1 cellular context compared by ENCODE assay signal in the genomic region with DNA sequence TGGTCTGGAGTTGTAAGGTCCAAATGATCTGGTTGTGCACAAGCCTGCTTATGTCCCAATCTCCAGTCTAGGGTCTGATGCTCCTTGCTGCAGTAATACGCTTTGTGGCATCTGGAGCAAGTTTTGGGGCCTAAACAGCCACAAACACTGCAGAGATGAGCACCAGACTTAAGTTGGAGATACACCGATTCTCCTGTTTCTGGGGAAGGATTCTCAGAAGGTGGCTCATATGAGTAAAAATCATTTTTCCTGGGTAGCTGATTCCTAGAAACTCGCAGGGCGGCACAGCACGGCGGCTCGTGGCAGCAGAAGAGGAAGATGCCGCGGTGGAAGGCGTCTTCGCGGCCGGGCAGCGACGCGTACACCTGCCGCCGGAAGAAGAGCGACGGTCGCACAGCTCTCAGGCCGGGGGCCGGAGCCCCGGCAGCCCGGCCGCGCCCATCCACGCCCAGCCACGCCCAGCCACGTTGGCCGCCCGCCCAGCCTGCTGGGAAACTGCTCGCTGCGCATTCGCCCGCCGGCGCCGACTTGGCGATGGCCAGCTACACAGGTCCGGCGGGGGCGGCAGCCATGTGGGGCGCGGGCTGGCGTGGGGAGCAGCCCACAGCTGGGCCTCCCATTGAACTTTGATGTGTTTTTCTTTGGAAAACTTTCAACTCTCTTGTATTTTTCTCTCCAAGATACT.
A peak's percentile ranks its signal among the peaks of the same experiment; 100 is the strongest.
TF ChIP-seq lines count a peak whose summit lies in the region.

No MANE protein-coding gene starts in this region.

TF ChIP-seq in K562, 482 proteins besides CTCF, POLR2A, EP300 and RAD21 (continued from another document and continues in another):
- TF ChIP-seq, protein P1, sequence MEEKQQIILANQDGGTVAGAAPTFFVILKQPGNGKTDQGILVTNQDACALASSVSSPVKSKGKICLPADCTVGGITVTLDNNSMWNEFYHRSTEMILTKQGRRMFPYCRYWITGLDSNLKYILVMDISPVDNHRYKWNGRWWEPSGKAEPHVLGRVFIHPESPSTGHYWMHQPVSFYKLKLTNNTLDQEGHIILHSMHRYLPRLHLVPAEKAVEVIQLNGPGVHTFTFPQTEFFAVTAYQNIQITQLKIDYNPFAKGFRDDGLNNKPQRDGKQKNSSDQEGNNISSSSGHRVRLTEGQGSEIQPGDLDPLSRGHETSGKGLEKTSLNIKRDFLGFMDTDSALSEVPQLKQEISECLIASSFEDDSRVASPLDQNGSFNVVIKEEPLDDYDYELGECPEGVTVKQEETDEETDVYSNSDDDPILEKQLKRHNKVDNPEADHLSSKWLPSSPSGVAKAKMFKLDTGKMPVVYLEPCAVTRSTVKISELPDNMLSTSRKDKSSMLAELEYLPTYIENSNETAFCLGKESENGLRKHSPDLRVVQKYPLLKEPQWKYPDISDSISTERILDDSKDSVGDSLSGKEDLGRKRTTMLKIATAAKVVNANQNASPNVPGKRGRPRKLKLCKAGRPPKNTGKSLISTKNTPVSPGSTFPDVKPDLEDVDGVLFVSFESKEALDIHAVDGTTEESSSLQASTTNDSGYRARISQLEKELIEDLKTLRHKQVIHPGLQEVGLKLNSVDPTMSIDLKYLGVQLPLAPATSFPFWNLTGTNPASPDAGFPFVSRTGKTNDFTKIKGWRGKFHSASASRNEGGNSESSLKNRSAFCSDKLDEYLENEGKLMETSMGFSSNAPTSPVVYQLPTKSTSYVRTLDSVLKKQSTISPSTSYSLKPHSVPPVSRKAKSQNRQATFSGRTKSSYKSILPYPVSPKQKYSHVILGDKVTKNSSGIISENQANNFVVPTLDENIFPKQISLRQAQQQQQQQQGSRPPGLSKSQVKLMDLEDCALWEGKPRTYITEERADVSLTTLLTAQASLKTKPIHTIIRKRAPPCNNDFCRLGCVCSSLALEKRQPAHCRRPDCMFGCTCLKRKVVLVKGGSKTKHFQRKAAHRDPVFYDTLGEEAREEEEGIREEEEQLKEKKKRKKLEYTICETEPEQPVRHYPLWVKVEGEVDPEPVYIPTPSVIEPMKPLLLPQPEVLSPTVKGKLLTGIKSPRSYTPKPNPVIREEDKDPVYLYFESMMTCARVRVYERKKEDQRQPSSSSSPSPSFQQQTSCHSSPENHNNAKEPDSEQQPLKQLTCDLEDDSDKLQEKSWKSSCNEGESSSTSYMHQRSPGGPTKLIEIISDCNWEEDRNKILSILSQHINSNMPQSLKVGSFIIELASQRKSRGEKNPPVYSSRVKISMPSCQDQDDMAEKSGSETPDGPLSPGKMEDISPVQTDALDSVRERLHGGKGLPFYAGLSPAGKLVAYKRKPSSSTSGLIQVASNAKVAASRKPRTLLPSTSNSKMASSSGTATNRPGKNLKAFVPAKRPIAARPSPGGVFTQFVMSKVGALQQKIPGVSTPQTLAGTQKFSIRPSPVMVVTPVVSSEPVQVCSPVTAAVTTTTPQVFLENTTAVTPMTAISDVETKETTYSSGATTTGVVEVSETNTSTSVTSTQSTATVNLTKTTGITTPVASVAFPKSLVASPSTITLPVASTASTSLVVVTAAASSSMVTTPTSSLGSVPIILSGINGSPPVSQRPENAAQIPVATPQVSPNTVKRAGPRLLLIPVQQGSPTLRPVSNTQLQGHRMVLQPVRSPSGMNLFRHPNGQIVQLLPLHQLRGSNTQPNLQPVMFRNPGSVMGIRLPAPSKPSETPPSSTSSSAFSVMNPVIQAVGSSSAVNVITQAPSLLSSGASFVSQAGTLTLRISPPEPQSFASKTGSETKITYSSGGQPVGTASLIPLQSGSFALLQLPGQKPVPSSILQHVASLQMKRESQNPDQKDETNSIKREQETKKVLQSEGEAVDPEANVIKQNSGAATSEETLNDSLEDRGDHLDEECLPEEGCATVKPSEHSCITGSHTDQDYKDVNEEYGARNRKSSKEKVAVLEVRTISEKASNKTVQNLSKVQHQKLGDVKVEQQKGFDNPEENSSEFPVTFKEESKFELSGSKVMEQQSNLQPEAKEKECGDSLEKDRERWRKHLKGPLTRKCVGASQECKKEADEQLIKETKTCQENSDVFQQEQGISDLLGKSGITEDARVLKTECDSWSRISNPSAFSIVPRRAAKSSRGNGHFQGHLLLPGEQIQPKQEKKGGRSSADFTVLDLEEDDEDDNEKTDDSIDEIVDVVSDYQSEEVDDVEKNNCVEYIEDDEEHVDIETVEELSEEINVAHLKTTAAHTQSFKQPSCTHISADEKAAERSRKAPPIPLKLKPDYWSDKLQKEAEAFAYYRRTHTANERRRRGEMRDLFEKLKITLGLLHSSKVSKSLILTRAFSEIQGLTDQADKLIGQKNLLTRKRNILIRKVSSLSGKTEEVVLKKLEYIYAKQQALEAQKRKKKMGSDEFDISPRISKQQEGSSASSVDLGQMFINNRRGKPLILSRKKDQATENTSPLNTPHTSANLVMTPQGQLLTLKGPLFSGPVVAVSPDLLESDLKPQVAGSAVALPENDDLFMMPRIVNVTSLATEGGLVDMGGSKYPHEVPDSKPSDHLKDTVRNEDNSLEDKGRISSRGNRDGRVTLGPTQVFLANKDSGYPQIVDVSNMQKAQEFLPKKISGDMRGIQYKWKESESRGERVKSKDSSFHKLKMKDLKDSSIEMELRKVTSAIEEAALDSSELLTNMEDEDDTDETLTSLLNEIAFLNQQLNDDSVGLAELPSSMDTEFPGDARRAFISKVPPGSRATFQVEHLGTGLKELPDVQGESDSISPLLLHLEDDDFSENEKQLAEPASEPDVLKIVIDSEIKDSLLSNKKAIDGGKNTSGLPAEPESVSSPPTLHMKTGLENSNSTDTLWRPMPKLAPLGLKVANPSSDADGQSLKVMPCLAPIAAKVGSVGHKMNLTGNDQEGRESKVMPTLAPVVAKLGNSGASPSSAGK (IDR thresholded peaks at IDR 0.05), result peak; percentile 95
- TF ChIP-seq, protein P2, sequence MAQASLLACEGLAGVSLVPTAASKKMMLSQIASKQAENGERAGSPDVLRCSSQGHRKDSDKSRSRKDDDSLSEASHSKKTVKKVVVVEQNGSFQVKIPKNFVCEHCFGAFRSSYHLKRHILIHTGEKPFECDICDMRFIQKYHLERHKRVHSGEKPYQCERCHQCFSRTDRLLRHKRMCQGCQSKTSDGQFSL (CRISPR knock-in tag; IDR thresholded peaks at IDR 0.05), result no peak
- TF ChIP-seq, protein P2 (tag; IDR thresholded peaks at IDR 0.05), result no peak
- TF ChIP-seq RCOR1 (IDR thresholded peaks at IDR 0.05; ENCODE audit: borderline replicate concordance in 1 of 2, low read depth in 2 of 2, low read length in 2 of 2), result peak in 1 of 2 experiments; percentile 69; a peak in 2 of 4 replicates
- TF ChIP-seq RBM39 (optimal IDR thresholded peaks at IDR 0.05; ENCODE audit: low read depth, low read length), result no peak
- peak; percentile 93 for TF ChIP-seq CCNT2 (IDR thresholded peaks at IDR 0.05; ENCODE audit: borderline replicate concordance, extremely low read depth, insufficient read length, low read depth, low read length)
- peak; percentile 75 for TF ChIP-seq HCFC1 (IDR thresholded peaks at IDR 0.05; ENCODE audit: low read depth, low read length)
- TF ChIP-seq BDP1 (IDR thresholded peaks at IDR 0.05; ENCODE audit: insufficient read depth, insufficient read length), result no peak
- TF ChIP-seq, protein P3, sequence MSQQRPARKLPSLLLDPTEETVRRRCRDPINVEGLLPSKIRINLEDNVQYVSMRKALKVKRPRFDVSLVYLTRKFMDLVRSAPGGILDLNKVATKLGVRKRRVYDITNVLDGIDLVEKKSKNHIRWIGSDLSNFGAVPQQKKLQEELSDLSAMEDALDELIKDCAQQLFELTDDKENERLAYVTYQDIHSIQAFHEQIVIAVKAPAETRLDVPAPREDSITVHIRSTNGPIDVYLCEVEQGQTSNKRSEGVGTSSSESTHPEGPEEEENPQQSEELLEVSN (IDR thresholded peaks at IDR 0.05; ENCODE audit: borderline replicate concordance in 1 of 2, extremely low read depth in 1 of 2, insufficient read depth in 1 of 2, insufficient read length in 1 of 2, low read depth in 1 of 2, low read length in 1 of 2, poor library complexity in 1 of 2, severe bottlenecking in 1 of 2), result peak; percentile 92 to 98
- TF ChIP-seq, protein P4, sequence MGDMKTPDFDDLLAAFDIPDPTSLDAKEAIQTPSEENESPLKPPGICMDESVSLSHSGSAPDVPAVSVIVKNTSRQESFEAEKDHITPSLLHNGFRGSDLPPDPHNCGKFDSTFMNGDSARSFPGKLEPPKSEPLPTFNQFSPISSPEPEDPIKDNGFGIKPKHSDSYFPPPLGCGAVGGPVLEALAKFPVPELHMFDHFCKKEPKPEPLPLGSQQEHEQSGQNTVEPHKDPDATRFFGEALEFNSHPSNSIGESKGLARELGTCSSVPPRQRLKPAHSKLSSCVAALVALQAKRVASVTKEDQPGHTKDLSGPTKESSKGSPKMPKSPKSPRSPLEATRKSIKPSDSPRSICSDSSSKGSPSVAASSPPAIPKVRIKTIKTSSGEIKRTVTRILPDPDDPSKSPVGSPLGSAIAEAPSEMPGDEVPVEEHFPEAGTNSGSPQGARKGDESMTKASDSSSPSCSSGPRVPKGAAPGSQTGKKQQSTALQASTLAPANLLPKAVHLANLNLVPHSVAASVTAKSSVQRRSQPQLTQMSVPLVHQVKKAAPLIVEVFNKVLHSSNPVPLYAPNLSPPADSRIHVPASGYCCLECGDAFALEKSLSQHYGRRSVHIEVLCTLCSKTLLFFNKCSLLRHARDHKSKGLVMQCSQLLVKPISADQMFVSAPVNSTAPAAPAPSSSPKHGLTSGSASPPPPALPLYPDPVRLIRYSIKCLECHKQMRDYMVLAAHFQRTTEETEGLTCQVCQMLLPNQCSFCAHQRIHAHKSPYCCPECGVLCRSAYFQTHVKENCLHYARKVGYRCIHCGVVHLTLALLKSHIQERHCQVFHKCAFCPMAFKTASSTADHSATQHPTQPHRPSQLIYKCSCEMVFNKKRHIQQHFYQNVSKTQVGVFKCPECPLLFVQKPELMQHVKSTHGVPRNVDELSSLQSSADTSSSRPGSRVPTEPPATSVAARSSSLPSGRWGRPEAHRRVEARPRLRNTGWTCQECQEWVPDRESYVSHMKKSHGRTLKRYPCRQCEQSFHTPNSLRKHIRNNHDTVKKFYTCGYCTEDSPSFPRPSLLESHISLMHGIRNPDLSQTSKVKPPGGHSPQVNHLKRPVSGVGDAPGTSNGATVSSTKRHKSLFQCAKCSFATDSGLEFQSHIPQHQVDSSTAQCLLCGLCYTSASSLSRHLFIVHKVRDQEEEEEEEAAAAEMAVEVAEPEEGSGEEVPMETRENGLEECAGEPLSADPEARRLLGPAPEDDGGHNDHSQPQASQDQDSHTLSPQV (IDR thresholded peaks at IDR 0.05), result peak; percentile 90
- TF ChIP-seq, protein P5, sequence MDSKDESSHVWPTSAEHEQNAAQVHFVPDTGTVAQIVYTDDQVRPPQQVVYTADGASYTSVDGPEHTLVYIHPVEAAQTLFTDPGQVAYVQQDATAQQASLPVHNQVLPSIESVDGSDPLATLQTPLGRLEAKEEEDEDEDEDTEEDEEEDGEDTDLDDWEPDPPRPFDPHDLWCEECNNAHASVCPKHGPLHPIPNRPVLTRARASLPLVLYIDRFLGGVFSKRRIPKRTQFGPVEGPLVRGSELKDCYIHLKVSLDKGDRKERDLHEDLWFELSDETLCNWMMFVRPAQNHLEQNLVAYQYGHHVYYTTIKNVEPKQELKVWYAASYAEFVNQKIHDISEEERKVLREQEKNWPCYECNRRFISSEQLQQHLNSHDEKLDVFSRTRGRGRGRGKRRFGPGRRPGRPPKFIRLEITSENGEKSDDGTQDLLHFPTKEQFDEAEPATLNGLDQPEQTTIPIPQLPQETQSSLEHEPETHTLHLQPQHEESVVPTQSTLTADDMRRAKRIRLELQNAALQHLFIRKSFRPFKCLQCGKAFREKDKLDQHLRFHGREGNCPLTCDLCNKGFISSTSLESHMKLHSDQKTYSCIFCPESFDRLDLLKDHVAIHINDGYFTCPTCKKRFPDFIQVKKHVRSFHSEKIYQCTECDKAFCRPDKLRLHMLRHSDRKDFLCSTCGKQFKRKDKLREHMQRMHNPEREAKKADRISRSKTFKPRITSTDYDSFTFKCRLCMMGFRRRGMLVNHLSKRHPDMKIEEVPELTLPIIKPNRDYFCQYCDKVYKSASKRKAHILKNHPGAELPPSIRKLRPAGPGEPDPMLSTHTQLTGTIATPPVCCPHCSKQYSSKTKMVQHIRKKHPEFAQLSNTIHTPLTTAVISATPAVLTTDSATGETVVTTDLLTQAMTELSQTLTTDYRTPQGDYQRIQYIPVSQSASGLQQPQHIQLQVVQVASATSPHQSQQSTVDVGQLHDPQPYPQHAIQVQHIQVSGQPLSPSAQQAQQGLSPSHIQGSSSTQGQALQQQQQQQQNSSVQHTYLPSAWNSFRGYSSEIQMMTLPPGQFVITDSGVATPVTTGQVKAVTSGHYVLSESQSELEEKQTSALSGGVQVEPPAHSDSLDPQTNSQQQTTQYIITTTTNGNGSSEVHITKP (IDR thresholded peaks at IDR 0.05; ENCODE audit: partially characterized antibody), result peak; percentile 81
- TF ChIP-seq KLF13 (tag; IDR thresholded peaks at IDR 0.05; ENCODE audit: borderline replicate concordance, low read depth), result peak; percentile 89
- TF ChIP-seq, protein P6, sequence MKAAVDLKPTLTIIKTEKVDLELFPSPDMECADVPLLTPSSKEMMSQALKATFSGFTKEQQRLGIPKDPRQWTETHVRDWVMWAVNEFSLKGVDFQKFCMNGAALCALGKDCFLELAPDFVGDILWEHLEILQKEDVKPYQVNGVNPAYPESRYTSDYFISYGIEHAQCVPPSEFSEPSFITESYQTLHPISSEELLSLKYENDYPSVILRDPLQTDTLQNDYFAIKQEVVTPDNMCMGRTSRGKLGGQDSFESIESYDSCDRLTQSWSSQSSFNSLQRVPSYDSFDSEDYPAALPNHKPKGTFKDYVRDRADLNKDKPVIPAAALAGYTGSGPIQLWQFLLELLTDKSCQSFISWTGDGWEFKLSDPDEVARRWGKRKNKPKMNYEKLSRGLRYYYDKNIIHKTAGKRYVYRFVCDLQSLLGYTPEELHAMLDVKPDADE (conservative IDR thresholded peaks at IDR 0.05; ENCODE audit: control insufficient read depth, low read depth, low read length), result 0 out of 2 replicates have a peak, but pooled peaks have one; percentile 65
- TF ChIP-seq POLR2H (tag; IDR thresholded peaks at IDR 0.05; ENCODE audit: low read depth), result peak; percentile 84
- TF ChIP-seq TCF7 (IDR thresholded peaks at IDR 0.05; ENCODE audit: borderline replicate concordance), result no peak
- peak; percentile 83 for TF ChIP-seq ELF1 (tag; IDR thresholded peaks at IDR 0.05)
- TF ChIP-seq, protein P7, sequence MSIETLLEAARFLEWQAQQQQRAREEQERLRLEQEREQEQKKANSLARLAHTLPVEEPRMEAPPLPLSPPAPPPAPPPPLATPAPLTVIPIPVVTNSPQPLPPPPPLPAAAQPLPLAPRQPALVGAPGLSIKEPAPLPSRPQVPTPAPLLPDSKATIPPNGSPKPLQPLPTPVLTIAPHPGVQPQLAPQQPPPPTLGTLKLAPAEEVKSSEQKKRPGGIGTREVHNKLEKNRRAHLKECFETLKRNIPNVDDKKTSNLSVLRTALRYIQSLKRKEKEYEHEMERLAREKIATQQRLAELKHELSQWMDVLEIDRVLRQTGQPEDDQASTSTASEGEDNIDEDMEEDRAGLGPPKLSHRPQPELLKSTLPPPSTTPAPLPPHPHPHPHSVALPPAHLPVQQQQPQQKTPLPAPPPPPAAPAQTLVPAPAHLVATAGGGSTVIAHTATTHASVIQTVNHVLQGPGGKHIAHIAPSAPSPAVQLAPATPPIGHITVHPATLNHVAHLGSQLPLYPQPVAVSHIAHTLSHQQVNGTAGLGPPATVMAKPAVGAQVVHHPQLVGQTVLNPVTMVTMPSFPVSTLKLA (conservative IDR thresholded peaks at IDR 0.05), result peak; percentile 58 to 83; a peak in 3 of 4 replicates
- peak; percentile 2 for TF ChIP-seq ZFP36 (IDR thresholded peaks at IDR 0.05; ENCODE audit: low read depth, low read length, partially characterized antibody)
